ENCODE assay signal across 21 cellular contexts in the genomic region with DNA sequence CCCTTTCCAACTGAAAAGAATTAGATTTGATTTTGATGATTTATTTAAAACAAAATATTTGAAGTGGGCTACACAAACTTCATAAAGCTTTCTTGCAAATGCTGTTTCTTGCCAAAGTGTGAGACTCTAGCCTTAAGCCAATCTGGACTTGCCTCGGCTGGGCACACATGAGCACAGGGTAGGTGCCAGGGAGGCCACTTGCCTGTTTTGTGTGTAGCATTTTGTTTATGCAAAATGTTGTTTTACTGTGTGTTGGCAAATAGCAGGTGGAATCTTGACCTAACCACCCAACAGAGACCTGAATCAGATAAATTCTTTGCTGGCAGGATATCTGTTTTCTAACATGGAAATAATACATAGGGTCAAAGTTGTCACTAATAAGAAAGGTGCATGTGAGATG.
"Had no signal": no experiment of that assay in that cellular context is flagged by ENCODE, and none has a peak within 500 bp of the region (broad histone marks: within the 10 kb centered on the region; RNA-seq: fewer than 3 reads in every experiment).

No MANE protein-coding gene starts in this region.

- H3K27ac ChIP-seq: lower lobe of right lung, ovary, psoas muscle, suprapubic skin, transverse colon, vagina had no signal

- H3K9me3 ChIP-seq: lower lobe of right lung, ovary, psoas muscle, suprapubic skin, transverse colon, vagina had no signal

- H3K4me1 ChIP-seq: psoas muscle, suprapubic skin, transverse colon, vagina had no signal

- DNase-seq: cortex of kidney; effector memory CD8-positive, alpha-beta T cell; erythroblast; left ventricle myocardium superior; lower lobe of right lung; natural killer cell; occipital lobe; ovary; posterior cingulate gyrus; psoas muscle; right cardiac atrium; small intestine; stimulated activated CD4-positive, alpha-beta T cell treated with anti-CD3 and anti-CD28 coated beads, Interleukin-15, amount 100 ng/mL, for 24 hours; stimulated activated CD4-positive, alpha-beta T cell treated with anti-CD3 and anti-CD28 coated beads, Interleukin-2, amount 100 ng/mL, for 48 hours; stimulated activated naive B cell treated with anti-CD40 and anti-IgM and Interleukin-4, amounts not matched to agents 10 μg/mL and 1 μg/mL and 100 μg/mL, for 72 hours; transverse colon had no signal

- H3K4me3 ChIP-seq: lower lobe of right lung, ovary, psoas muscle, suprapubic skin, transverse colon, vagina had no signal

- FAIRE-seq: endometrium, frontal cortex, keratinocyte, small intestine had no signal

- H3K27me3 ChIP-seq: ovary, suprapubic skin, transverse colon, vagina had no signal

- ATAC-seq: effector memory CD8-positive, alpha-beta T cell; lower lobe of right lung; natural killer cell; psoas muscle; right cardiac atrium; stimulated activated naive B cell treated with anti-CD40 and anti-IgM and Interleukin-4, amounts not matched to agents 10 μg/mL and 1 μg/mL and 100 μg/mL, for 72 hours had no signal

- H3K36me3 ChIP-seq: lower lobe of right lung, ovary, suprapubic skin, transverse colon, vagina had no signal
